ENCODE assay signal across 25 cellular contexts in genomic region chr19:20235156-20235555, GRCh38.
A peak's percentile ranks its signal among the peaks of the same experiment; 100 is the strongest.
DNase-seq lines count a peak whose midpoint lies in the region; ATAC-seq and TF ChIP-seq lines count a peak whose summit lies in the region.
"Had no signal": no experiment of that assay in that cellular context is flagged by ENCODE, and none has a peak within 500 bp of the region (broad histone marks: within the 10 kb centered on the region; RNA-seq: fewer than 3 reads in every experiment).

No MANE protein-coding gene starts in this region.

- no peaks in the 10 kb centered on the region for H4K20me1 ChIP-seq in DOHH2 (ENCODE audit: control insufficient read depth, insufficient read depth, low read depth, low read length)

- peak; percentile 41 for DNase-seq in NAMALWA (ENCODE audit: low spot score)
- no peak for DNase-seq in endodermal cell
- DNase-seq in CD8-positive, alpha-beta T cell = no peak
- DNase-seq in left lung = no peak
- DNase-seq in stimulated activated naive CD4-positive, alpha-beta T cell treated with Interleukin-2 at 50 U/mL for 16 hours (lab: John Stamatoyannopoulos, UW) = no peak
- DNase-seq: AML-193; DMS53; EL; GDM1; NCI-H1105; NCI-H1436 treated with DMSO at 0.1 percent for 48 hours; NCI-H2029 treated with DMSO at 0.1 percent for 48 hours; NCI-H446 treated with DMSO at 0.1 percent for 48 hours; NCI-H526; NCI-H82; NK-92 treated with Interleukin-12 subunit alpha and Interleukin-12 subunit beta, amount 100 ng/mL, for 24 hours; PC-9; Right ventricle myocardium superior; T-helper 1 cell had no signal

- H3F3A ChIP-seq in DOHH2 (ENCODE audit: control insufficient read depth, insufficient read depth) = no peaks in the 10 kb centered on the region

- H3K36me3 ChIP-seq in DOHH2 (ENCODE audit: control insufficient read depth, low read length) (peaks cover 67% of the 10 kb centered on the region), endodermal cell (ENCODE audit: control insufficient read depth, insufficient read depth, low read length) (peaks cover 60% of the 10 kb centered on the region), left lung (peaks cover 0 to 5% of the 10 kb centered on the region in 2 donors)
- H3K36me3 ChIP-seq in CD8-positive, alpha-beta T cell (ENCODE audit: insufficient read depth, low read length) = no peaks in the 10 kb centered on the region
- H3K36me3 ChIP-seq: SJSA1 had no signal

- H3K27me3 ChIP-seq in DOHH2 (ENCODE audit: control insufficient read depth, low read length) (no peaks in the 10 kb centered on the region), endodermal cell (ENCODE audit: control insufficient read depth, insufficient read depth, low read length, poor library complexity, severe bottlenecking) (no peaks in the 10 kb centered on the region), left lung (no peaks in the 10 kb centered on the region)
- no peaks in the 10 kb centered on the region for H3K27me3 ChIP-seq in CD8-positive, alpha-beta T cell (ENCODE audit: insufficient read depth, low read length)
- H3K27me3 ChIP-seq: SJSA1 had no signal

- TF ChIP-seq CTCF in DOHH2 (IDR thresholded peaks at IDR 0.05; ENCODE audit: low read depth, low read length, poor library complexity, severe bottlenecking) (no peak), endodermal cell (conservative IDR thresholded peaks at IDR 0.05) (no peak), left lung (IDR thresholded peaks at IDR 0.05) (no peak)
- TF ChIP-seq CTCF in CD8-positive, alpha-beta T cell (IDR thresholded peaks at IDR 0.05) = no peak

- 0 out of 2 replicates have a peak overlapping the region, but pooled peaks have one; percentile 0 for H3K4me3 ChIP-seq in DOHH2 (ENCODE audit: low read length)
- peak overlapping the region; percentile 98 for H3K4me3 ChIP-seq in endodermal cell (ENCODE audit: low read length)
- H3K4me3 ChIP-seq in CD8-positive, alpha-beta T cell (ENCODE audit: low read depth, low read length) = no peak overlapping the region
- H3K4me3 ChIP-seq in left lung = no peak overlapping the region
- H3K4me3 ChIP-seq: A549, GM12878, PC-9, SJSA1 had no signal

- peak overlapping the region; percentile 38 for H3K9ac ChIP-seq in endodermal cell (ENCODE audit: extremely low read depth, low read length, poor library complexity, severe bottlenecking)

- H3K27me3 Mint-ChIP-seq in endodermal cell (ENCODE audit: insufficient read depth) = no peaks in the 10 kb centered on the region
- H3K27me3 Mint-ChIP-seq in CD8-positive, alpha-beta T cell (ENCODE audit: low read depth) = no peaks in the 10 kb centered on the region

- peaks cover 65% of the 10 kb centered on the region for H3K36me3 Mint-ChIP-seq in endodermal cell (ENCODE audit: low read depth)
- peaks cover 31% of the 10 kb centered on the region for H3K36me3 Mint-ChIP-seq in CD8-positive, alpha-beta T cell

- no peak for ATAC-seq in GM18873 (IDR thresholded peaks at IDR 0.05; ENCODE audit: low FRiP score, unreplicated experiment)
- ATAC-seq in CD8-positive, alpha-beta T cell = no peak
- no peak for ATAC-seq in left lung
- ATAC-seq: A549, GM12878 had no signal

- 93% methylated on average over 3 to 8 of the region's 8 CpGs for WGBS in endodermal cell (ENCODE audit: insufficient coverage in 1 of 2, insufficient read length in 1 of 2), 2 experiments

- H3K27ac ChIP-seq in DOHH2 (ENCODE audit: low read depth, low read length) (no peak overlapping the region), endodermal cell (ENCODE audit: low read depth, low read length) (no peak overlapping the region), left lung (no peak overlapping the region)
- no peak overlapping the region for H3K27ac ChIP-seq in CD8-positive, alpha-beta T cell (ENCODE audit: low read depth, low read length)
- H3K27ac ChIP-seq: A549, HL-60, PC-9, SJSA1 had no signal

- no peak overlapping the region for H3K27ac Mint-ChIP-seq in endodermal cell
- H3K27ac Mint-ChIP-seq in CD8-positive, alpha-beta T cell = no peak overlapping the region

- POLR2A ChIA-PET in CD8-positive, alpha-beta T cell (lab: Charles Lee) = no interaction called here

- peaks cover 29% of the 10 kb centered on the region for H3K9me3 ChIP-seq in DOHH2 (ENCODE audit: control insufficient read depth, insufficient read depth, low read length)
- peaks cover 68% of the 10 kb centered on the region for H3K9me3 ChIP-seq in endodermal cell (ENCODE audit: control insufficient read depth, low read length)
- no peaks in the 10 kb centered on the region for H3K9me3 ChIP-seq in CD8-positive, alpha-beta T cell (ENCODE audit: low read length)
- H3K9me3 ChIP-seq in left lung = peaks cover 0 to 34% of the 10 kb centered on the region in 2 donors
- H3K9me3 ChIP-seq: A549, SJSA1 had no signal

- no peaks in the 10 kb centered on the region for H3K9me2 ChIP-seq in DOHH2 (replicated peaks; ENCODE audit: control insufficient read depth, low read length)

- peaks cover 29% of the 10 kb centered on the region for H3K9me3 Mint-ChIP-seq in endodermal cell
- H3K9me3 Mint-ChIP-seq in CD8-positive, alpha-beta T cell = peaks cover 3% of the 10 kb centered on the region

- no peak overlapping the region for H3K4me2 ChIP-seq in DOHH2 (ENCODE audit: low read length)
- H3K4me2 ChIP-seq: A549, PC-9 had no signal

- peaks cover 18% of the 10 kb centered on the region for H3K4me1 ChIP-seq in DOHH2 (ENCODE audit: control insufficient read depth, low read length)
- H3K4me1 ChIP-seq in endodermal cell (ENCODE audit: control insufficient read depth, insufficient read depth, low read length) = no peaks in the 10 kb centered on the region
- peaks cover 6% of the 10 kb centered on the region for H3K4me1 ChIP-seq in CD8-positive, alpha-beta T cell (ENCODE audit: insufficient read depth, low read length)
- no peaks in the 10 kb centered on the region for H3K4me1 ChIP-seq in left lung
- H3K4me1 ChIP-seq: A549, SJSA1 had no signal

- H3K4me1 Mint-ChIP-seq in endodermal cell = peaks cover 47% of the 10 kb centered on the region
- H3K4me1 Mint-ChIP-seq in CD8-positive, alpha-beta T cell (ENCODE audit: low read depth) = peaks cover 10% of the 10 kb centered on the region

- intact Hi-C loops in CD8-positive, alpha-beta T cell (cut with DNase I, micrococcal nuclease) = loop anchor here (5.0 kb wide), 4 partner anchors 68 to 542 kb away; partner anchors contain the start of genes ZNF486 (in 1 of the 2), ZNF66 (in 1 of the 2), ZNF682 (in 1 of the 2) and ZNF90 (in 1 of the 2)
- intact Hi-C loops in left lung (cut with DNase I) = no loop called here

- H3K4me3 Mint-ChIP-seq in endodermal cell = peak overlapping the region; percentile 99
- H3K4me3 Mint-ChIP-seq in CD8-positive, alpha-beta T cell = no peak overlapping the region

- H3K79me2 ChIP-seq in DOHH2 (ENCODE audit: control insufficient read depth, low read length) = peaks cover 76% of the 10 kb centered on the region

- CTCF ChIA-PET in CD8-positive, alpha-beta T cell (lab: Charles Lee) = no interaction called here

Comparison
In these comparisons a context has a peak if more than half of its experiments do, and no peak if none do; other contexts are left out.
1. H3K4me3 ChIP-seq: peak in DOHH2 (single experiment) and endodermal cell (single experiment); none in CD8-positive, alpha-beta T cell (single experiment) and left lung (0 of 2).
2. intact Hi-C loops: an anchor here in CD8-positive, alpha-beta T cell (5.0 kb wide); none called in left lung.